ENCODE assay signal across 24 cellular contexts in genomic region chrX:111288841-111289240, GRCh38. TPM values are rescaled to one million over a fixed set of nuclear protein-coding genes. Genes with fewer than 3 reads are reported as not detected.
"Had no signal": no experiment of that assay in that cellular context is flagged by ENCODE, and none has a peak within 500 bp of the region (broad histone marks: within the 10 kb centered on the region; RNA-seq: fewer than 3 reads in every experiment).

No MANE protein-coding gene starts in this region.

- H3K4me1 ChIP-seq: gastrocnemius medialis, lower lobe of right lung, right atrium auricular region, stomach, thyroid gland, vagina had no signal

- H3K36me3 ChIP-seq: gastrocnemius medialis, lower lobe of right lung, neutrophil, pancreas, right atrium auricular region, stomach, thyroid gland, vagina had no signal

- H3K27me3 ChIP-seq: neutrophil, right atrium auricular region, thyroid gland, vagina had no signal

- H3K4me1 Mint-ChIP-seq: naive thymus-derived CD8-positive, alpha-beta T cell had no signal

- H3K9me3 ChIP-seq: gastrocnemius medialis, lower lobe of right lung, neutrophil, pancreas, thyroid gland, vagina had no signal

- ATAC-seq: esophagus mucosa; gastrocnemius medialis; left ventricle myocardium superior; lower lobe of right lung; naive thymus-derived CD8-positive, alpha-beta T cell; pancreas; sciatic nerve had no signal

- H3K9me3 Mint-ChIP-seq: endodermal cell; naive thymus-derived CD8-positive, alpha-beta T cell had no signal

- DNase-seq: effector CD8-positive, alpha-beta T cell; endodermal cell; foreskin fibroblast; gastrocnemius medialis; head of caudate nucleus; left ventricle myocardium superior; lower lobe of right lung; naive thymus-derived CD8-positive, alpha-beta T cell; pancreas; stimulated activated CD4-positive, alpha-beta T cell treated with anti-CD3 and anti-CD28 coated beads, Interleukin-12 subunit alpha, Interleukin-12 subunit beta, amount 100 ng/mL, for 4 hours; stimulated activated CD4-positive, alpha-beta T cell treated with anti-CD3 and anti-CD28 coated beads, Interleukin-1b, Interleukin-23, amount 100 ng/mL, for 48 hours; stimulated activated CD4-positive, alpha-beta T cell treated with anti-CD3 and anti-CD28 coated beads, Interleukin-4, amount 100 ng/mL, for 1 hour; stimulated activated CD8-positive, alpha-beta memory T cell treated with anti-CD3 and anti-CD28 coated beads, Interleukin-4, amount 100 ng/mL, for 48 hours; stimulated activated naive CD4-positive, alpha-beta T cell treated with Interleukin-2 at 50 U/mL for 16 hours; stomach; thyroid gland; trophoblast cell had no signal

- H3K27me3 Mint-ChIP-seq: naive thymus-derived CD8-positive, alpha-beta T cell had no signal

- H3K36me3 Mint-ChIP-seq: naive thymus-derived CD8-positive, alpha-beta T cell had no signal

- H3K27ac Mint-ChIP-seq: endodermal cell; naive thymus-derived CD8-positive, alpha-beta T cell had no signal

- H3K4me3 Mint-ChIP-seq: endodermal cell; naive thymus-derived CD8-positive, alpha-beta T cell had no signal

- H3K4me3 ChIP-seq: gastrocnemius medialis, lower lobe of right lung, pancreas, right atrium auricular region, smooth muscle cell, stomach, thyroid gland, vagina had no signal

RNA-seq across cellular contexts. Expression of gene CAPN6, which starts 18.6 kb away (rescaled TPM):
- total RNA-seq: glomerular endothelial cell; left ventricle myocardium superior; lower lobe of right lung; naive thymus-derived CD8-positive, alpha-beta T cell had no signal
- polyA plus RNA-seq: naive thymus-derived CD8-positive, alpha-beta T cell had no signal
